ENCODE assay signal across 9 cellular contexts in the genomic region with DNA sequence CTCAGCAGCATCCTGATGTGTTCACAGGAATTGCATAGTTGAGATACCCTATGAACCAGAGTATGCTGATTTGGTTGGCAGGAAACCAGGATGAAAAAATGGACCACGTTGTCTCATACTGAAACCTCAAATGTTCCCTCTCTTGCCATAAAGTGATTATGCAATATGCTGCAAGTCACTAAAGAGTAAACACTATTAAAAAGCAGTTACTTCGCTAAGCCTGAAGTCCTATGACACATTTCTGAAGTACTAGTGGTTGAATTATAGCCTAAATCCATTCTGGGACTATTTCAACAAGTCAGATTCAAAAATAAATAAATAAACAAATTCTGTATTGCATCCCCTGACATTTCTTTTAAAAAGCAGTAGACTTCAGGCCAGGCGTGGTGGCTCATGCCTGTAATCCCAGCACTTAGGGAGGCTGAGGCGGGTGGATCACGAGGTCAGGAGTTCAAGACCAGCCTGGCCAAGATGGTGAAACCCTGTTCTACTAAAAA.
DNase-seq lines count a peak whose midpoint lies in the region; ATAC-seq, FAIRE-seq and TF ChIP-seq lines count a peak whose summit lies in the region.
"Had no signal": no experiment of that assay in that cellular context is flagged by ENCODE, and none has a peak within 500 bp of the region (broad histone marks: within the 10 kb centered on the region; RNA-seq: fewer than 3 reads in every experiment).

No MANE protein-coding gene starts in this region.

- no peak overlapping the region for H3K9ac ChIP-seq in HepG2 (ENCODE audit: insufficient read depth, low read depth, low read length)

- H3K4me1 ChIP-seq in HepG2 (ENCODE audit: insufficient read depth, low read length): peaks cover 24% of the 10 kb centered on the region

- no peak for TF ChIP-seq POLR2A in HepG2 (IDR thresholded peaks at IDR 0.05; ENCODE audit: insufficient read depth in 1 of 2, low read depth in 2 of 2, low read length in 2 of 2)

- TF ChIP-seq CTCF in HepG2 (CRISPR knock-in tag; IDR thresholded peaks at IDR 0.05): no peak

- H3K79me2 ChIP-seq in HepG2 (ENCODE audit: insufficient read depth, low read length): peaks cover 51% of the 10 kb centered on the region

- peaks cover 4 to 6% of the 10 kb centered on the region in 2 experiments; a peak in 3 of 5 replicates for H3K36me3 ChIP-seq in HepG2 (replicated peaks in 1 of 2; ENCODE audit: control insufficient read depth in 1 of 2, insufficient read depth in 2 of 2, low read length in 2 of 2)

- H3K4me2 ChIP-seq in HepG2 (ENCODE audit: low read depth, low read length): no peak overlapping the region

- DNase-seq in AML-193 (lab: John Stamatoyannopoulos, UW) (peak; percentile 53 to 58), HepG2 (ENCODE audit: low spot score) (no peak), Kasumi-1 (lab: John Stamatoyannopoulos, UW) (no peak), inferior parietal cortex (ENCODE audit: extremely low spot score) (no peak), DMS153 treated with DMSO at 0.1 percent for 48 hours (lab: John Stamatoyannopoulos, UW; ENCODE audit: unreplicated experiment) (no peak)
- peak; percentile 23 for DNase-seq in activated naive CD8-positive, alpha-beta T cell treated with anti-CD3 and anti-CD28 coated beads for 36 hours

- POLR2A ChIA-PET in HepG2 (lab: Yijun Ruan, JAX): no interaction called here

- peaks cover 10% of the 10 kb centered on the region; the same call in 1 of the 2 replicates for H4K20me1 ChIP-seq in HepG2 (ENCODE audit: insufficient read depth, low read length)

- no peaks in the 10 kb centered on the region for H3K36me3 Mint-ChIP-seq in activated naive CD8-positive, alpha-beta T cell treated with anti-CD3 and anti-CD28 coated beads for 36 hours

- intact Hi-C loops in HepG2 (cut with micrococcal nuclease; ENCODE audit: unreplicated experiment): no loop called here

- WGBS in HepG2 (ENCODE audit: low lambda C conversion rate): 88% methylated on average over 5 of the region's 5 CpGs

- H3K4me3 Mint-ChIP-seq in activated naive CD8-positive, alpha-beta T cell treated with anti-CD3 and anti-CD28 coated beads for 36 hours: no peak overlapping the region

- in situ Hi-C loops in HepG2 (cut with HindIII; ENCODE audit: extremely low pct_ligation_motif_present, low pct_unique_long_range_greater_than_20kb): loop anchor here (25.0 kb wide), 1 partner anchor 266 kb away; no protein-coding TSS in a partner anchor

- no peaks in the 10 kb centered on the region for H3K9me3 ChIP-seq in HepG2 (ENCODE audit: low read length)

- no TSS peak for BruUV-seq in HepG2 (replicated peaks; lab: Mats Ljungman, UMichigan)

- no peak overlapping the region for H2AFZ ChIP-seq in HepG2 (ENCODE audit: low read length)

- TF ChIP-seq RAD21 in HepG2 (CRISPR knock-in tag; IDR thresholded peaks at IDR 0.05): no peak

- H3K4me1 Mint-ChIP-seq in activated naive CD8-positive, alpha-beta T cell treated with anti-CD3 and anti-CD28 coated beads for 36 hours: peaks cover 10% of the 10 kb centered on the region

- H3K9me3 Mint-ChIP-seq in activated naive CD8-positive, alpha-beta T cell treated with anti-CD3 and anti-CD28 coated beads for 36 hours: no peaks in the 10 kb centered on the region

- ATAC-seq in GM19395 (IDR thresholded peaks at IDR 0.05; ENCODE audit: unreplicated experiment) (peak; percentile 92), HG03378 (IDR thresholded peaks at IDR 0.05; ENCODE audit: unreplicated experiment) (peak; percentile 92), HepG2 (no peak)

- CTCF ChIA-PET in HepG2 (lab: Yijun Ruan, JAX; ENCODE audit: low intra/inter-chr PET ratio, low total read pairs): no interaction called here

- H3K4me3 ChIP-seq in HepG2 (replicated peaks in 1 of 3; ENCODE audit: insufficient read depth in 1 of 3, low read depth in 2 of 3, low read length in 3 of 3): no peak overlapping the region

- TF ChIP-seq EP300 in HepG2 (IDR thresholded peaks at IDR 0.05; ENCODE audit: low read depth in 2 of 2, low read length in 2 of 2) (no peak), HepG2 (CRISPR knock-in tag; IDR thresholded peaks at IDR 0.05; ENCODE audit: borderline replicate concordance) (no peak)

- H3K27me3 ChIP-seq in HepG2 (ENCODE audit: control insufficient read depth in 1 of 2, insufficient read depth in 2 of 2, low read length in 2 of 2): no peaks in the 10 kb centered on the region

- no peak overlapping the region for H3K27ac ChIP-seq in HepG2 (ENCODE audit: extremely low read length, insufficient read depth, low read length)
- H3K27ac ChIP-seq: HL-60 had no signal

- H3K27me3 Mint-ChIP-seq in activated naive CD8-positive, alpha-beta T cell treated with anti-CD3 and anti-CD28 coated beads for 36 hours: peaks cover 5% of the 10 kb centered on the region

- FAIRE-seq in HepG2 (lab: Jason Lieb, UNC): no peak

- H3K27ac Mint-ChIP-seq in activated naive CD8-positive, alpha-beta T cell treated with anti-CD3 and anti-CD28 coated beads for 36 hours: peak overlapping the region; percentile 34

TF ChIP-seq in HepG2, 621 proteins besides CTCF, POLR2A, EP300 and RAD21:
- TF ChIP-seq SAFB2 (CRISPR knock-in tag; IDR thresholded peaks at IDR 0.05; ENCODE audit: borderline replicate concordance, low read depth) (no peak), CEBPB (IDR thresholded peaks at IDR 0.05; ENCODE audit: borderline replicate concordance, low read depth, low read length) (peak; percentile 66; the same call in 1 of the 2 replicates), CEBPG (CRISPR knock-in tag; IDR thresholded peaks at IDR 0.05) (peak; percentile 49; the same call in 1 of the 2 replicates), MIXL1 (CRISPR knock-in tag; IDR thresholded peaks at IDR 0.05) (no peak)
TF ChIP-seq in HepG2: peak in this region for 2.

Comparison
In these comparisons a context has a peak if more than half of its experiments do, and no peak if none do; other contexts are left out.
1. DNase-seq: peak in AML-193 (2 of 2) and activated naive CD8-positive, alpha-beta T cell treated with anti-CD3 and anti-CD28 coated beads for 36 hours (single experiment); none in HepG2 (single experiment), Kasumi-1 (0 of 2), inferior parietal cortex (single experiment) and DMS153 treated with DMSO at 0.1 percent for 48 hours (single experiment).